Comparison of ENCODE assay signal across 1 cellular context in the genomic region with DNA sequence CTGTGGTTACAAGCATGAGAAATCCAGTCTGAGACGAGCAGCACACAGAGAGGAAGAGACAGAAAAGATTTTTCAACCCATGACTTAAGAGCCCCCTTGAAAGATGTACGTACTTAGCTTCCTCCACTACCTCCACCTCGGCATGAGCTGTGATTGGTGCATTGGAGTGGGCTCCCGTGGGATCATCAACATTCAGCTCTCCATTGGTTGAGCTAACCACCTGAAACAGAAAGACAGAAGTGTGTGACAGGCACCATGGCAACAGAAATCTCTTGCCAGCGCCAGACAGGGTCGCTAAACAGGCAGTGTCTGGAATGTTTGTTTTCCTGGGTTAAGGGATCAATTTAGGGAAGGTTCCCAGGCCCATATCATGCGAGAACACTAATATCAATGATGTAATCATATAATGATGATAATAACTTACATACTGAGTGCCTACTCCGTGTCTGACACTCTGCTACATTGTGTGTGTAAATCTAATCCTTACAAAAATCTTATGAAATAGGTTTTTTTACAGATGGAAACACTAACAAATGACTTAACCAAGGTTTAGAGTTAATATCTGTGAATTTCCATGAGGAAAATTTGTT.
TF ChIP-seq lines count a peak whose summit lies in the region.

No MANE protein-coding gene starts in this region.

TF ChIP-seq in WTC11, 78 proteins besides CTCF, POLR2A, EP300 and RAD21 (continued from another document):
- TF ChIP-seq, protein P1, sequence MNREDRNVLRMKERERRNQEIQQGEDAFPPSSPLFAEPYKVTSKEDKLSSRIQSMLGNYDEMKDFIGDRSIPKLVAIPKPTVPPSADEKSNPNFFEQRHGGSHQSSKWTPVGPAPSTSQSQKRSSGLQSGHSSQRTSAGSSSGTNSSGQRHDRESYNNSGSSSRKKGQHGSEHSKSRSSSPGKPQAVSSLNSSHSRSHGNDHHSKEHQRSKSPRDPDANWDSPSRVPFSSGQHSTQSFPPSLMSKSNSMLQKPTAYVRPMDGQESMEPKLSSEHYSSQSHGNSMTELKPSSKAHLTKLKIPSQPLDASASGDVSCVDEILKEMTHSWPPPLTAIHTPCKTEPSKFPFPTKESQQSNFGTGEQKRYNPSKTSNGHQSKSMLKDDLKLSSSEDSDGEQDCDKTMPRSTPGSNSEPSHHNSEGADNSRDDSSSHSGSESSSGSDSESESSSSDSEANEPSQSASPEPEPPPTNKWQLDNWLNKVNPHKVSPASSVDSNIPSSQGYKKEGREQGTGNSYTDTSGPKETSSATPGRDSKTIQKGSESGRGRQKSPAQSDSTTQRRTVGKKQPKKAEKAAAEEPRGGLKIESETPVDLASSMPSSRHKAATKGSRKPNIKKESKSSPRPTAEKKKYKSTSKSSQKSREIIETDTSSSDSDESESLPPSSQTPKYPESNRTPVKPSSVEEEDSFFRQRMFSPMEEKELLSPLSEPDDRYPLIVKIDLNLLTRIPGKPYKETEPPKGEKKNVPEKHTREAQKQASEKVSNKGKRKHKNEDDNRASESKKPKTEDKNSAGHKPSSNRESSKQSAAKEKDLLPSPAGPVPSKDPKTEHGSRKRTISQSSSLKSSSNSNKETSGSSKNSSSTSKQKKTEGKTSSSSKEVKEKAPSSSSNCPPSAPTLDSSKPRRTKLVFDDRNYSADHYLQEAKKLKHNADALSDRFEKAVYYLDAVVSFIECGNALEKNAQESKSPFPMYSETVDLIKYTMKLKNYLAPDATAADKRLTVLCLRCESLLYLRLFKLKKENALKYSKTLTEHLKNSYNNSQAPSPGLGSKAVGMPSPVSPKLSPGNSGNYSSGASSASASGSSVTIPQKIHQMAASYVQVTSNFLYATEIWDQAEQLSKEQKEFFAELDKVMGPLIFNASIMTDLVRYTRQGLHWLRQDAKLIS (CRISPR knock-in tag; IDR thresholded peaks at IDR 0.05; ENCODE audit: borderline replicate concordance) = no peak
- TF ChIP-seq, protein P2, sequence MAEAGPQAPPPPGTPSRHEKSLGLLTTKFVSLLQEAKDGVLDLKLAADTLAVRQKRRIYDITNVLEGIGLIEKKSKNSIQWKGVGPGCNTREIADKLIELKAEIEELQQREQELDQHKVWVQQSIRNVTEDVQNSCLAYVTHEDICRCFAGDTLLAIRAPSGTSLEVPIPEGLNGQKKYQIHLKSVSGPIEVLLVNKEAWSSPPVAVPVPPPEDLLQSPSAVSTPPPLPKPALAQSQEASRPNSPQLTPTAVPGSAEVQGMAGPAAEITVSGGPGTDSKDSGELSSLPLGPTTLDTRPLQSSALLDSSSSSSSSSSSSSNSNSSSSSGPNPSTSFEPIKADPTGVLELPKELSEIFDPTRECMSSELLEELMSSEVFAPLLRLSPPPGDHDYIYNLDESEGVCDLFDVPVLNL (CRISPR knock-in tag; IDR thresholded peaks at IDR 0.05; ENCODE audit: borderline replicate concordance, low read depth) = no peak
- no peak for TF ChIP-seq ETV6 (CRISPR knock-in tag; IDR thresholded peaks at IDR 0.05)
- TF ChIP-seq ZNF121 (CRISPR knock-in tag; IDR thresholded peaks at IDR 0.05) = no peak
- TF ChIP-seq NFATC4 (CRISPR knock-in tag; IDR thresholded peaks at IDR 0.05) = no peak
- TF ChIP-seq, protein P3, sequence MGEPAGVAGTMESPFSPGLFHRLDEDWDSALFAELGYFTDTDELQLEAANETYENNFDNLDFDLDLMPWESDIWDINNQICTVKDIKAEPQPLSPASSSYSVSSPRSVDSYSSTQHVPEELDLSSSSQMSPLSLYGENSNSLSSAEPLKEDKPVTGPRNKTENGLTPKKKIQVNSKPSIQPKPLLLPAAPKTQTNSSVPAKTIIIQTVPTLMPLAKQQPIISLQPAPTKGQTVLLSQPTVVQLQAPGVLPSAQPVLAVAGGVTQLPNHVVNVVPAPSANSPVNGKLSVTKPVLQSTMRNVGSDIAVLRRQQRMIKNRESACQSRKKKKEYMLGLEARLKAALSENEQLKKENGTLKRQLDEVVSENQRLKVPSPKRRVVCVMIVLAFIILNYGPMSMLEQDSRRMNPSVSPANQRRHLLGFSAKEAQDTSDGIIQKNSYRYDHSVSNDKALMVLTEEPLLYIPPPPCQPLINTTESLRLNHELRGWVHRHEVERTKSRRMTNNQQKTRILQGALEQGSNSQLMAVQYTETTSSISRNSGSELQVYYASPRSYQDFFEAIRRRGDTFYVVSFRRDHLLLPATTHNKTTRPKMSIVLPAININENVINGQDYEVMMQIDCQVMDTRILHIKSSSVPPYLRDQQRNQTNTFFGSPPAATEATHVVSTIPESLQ (CRISPR knock-in tag; IDR thresholded peaks at IDR 0.05) = no peak
